26 cellular contexts compared by ENCODE assay signal in the genomic region with DNA sequence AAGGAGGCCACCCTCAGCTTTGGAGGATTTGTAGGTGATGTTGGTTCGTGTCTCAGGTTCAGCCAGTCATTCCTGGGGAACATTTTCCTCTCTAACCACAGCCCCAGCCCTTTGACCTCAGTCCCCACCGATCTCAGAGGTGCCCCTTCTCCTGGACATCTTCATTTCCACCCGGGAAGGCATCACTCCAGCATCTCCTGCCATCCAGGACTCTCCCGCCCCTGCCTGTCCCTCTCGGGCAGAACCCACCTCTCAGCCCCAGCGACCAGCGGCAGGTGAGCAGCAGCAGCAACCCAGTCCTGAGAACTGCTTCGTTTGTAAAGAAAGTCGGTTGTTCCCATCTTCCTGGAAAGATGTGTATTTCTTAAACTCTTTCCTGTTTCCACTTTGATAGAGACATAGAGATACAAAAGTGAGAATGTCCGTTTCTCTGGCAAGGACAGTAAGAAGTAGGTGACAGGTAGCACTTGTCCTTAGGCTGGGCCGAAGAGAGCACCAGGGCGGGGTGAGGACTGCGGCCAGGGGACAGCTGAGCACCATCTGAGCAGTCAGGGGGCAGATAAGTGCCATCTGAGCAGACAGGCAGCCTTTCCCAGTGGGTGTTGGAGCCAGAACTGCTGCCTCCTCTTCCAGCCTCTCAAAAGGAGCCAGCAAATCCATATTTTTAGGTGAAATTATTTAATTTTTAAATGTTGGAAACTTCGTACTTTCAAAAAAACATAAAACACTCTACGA.
DNase-seq lines count a peak whose midpoint lies in the region; ATAC-seq, FAIRE-seq and TF ChIP-seq lines count a peak whose summit lies in the region.
"Had no signal": no experiment of that assay in that cellular context is flagged by ENCODE, and none has a peak within 500 bp of the region (broad histone marks: within the 10 kb centered on the region; RNA-seq: fewer than 3 reads in every experiment).

No MANE protein-coding gene starts in this region.

- H2BK120ac ChIP-seq in H1 (replicated peaks; ENCODE audit: low read depth, low read length): no peak overlapping the region

- H4K91ac ChIP-seq in H1 (replicated peaks; ENCODE audit: insufficient read length, low read length): no peak overlapping the region

- no peak overlapping the region for H3K23ac ChIP-seq in H1 (ENCODE audit: insufficient read length)

- H2BK5ac ChIP-seq in H1 (ENCODE audit: low read depth, low read length): no peak overlapping the region

- H4K8ac ChIP-seq in H1 (ENCODE audit: extremely low read depth, insufficient read depth, low read length): no peak overlapping the region

- no peak overlapping the region for H3K56ac ChIP-seq in H1 (replicated peaks; ENCODE audit: insufficient read length, low read depth, low read length)

- POLR2A ChIA-PET in H1 (lab: Charles Lee; ENCODE audit: partially characterized antibody): interaction anchor here (1.0 kb wide), 1 partner anchor 41 kb away, joined by 3 read pairs; no protein-coding TSS in a partner anchor
- POLR2A ChIA-PET in GM10248 (lab: Yijun Ruan, JAX): no interaction called here

- no peak overlapping the region for H3K14ac ChIP-seq in H1 (ENCODE audit: insufficient read length)

- peak; percentile 77 for FAIRE-seq in HTR-8/SVneo (lab: Jason Lieb, UNC)
- FAIRE-seq in H1 (lab: Jason Lieb, UNC): no peak
- FAIRE-seq: A204.1, GM12891, GM19239 had no signal

- CTCF ChIA-PET in H1 (lab: Charles Lee; ENCODE audit: partially characterized antibody): no interaction called here
- CTCF ChIA-PET in GM10248 (lab: Yijun Ruan, JAX): no interaction called here

- no peak for TF ChIP-seq POLR2A in H1 (IDR thresholded peaks at IDR 0.05; ENCODE audit: control extremely low read depth in 1 of 2, low read depth in 2 of 2, low read length in 2 of 2)

- no peak for ATAC-seq in RWPE2 (ENCODE audit: low read depth)
- ATAC-seq in heart right ventricle: no peak

- H3K27ac ChIP-seq in RWPE2 (ENCODE audit: poor library complexity, severe bottlenecking) (no peak overlapping the region), H1 (ENCODE audit: low read depth, low read length) (no peak overlapping the region), heart right ventricle (no peak overlapping the region)
- H3K27ac ChIP-seq: BLaER1 had no signal

- no peaks in the 10 kb centered on the region for H3K79me2 ChIP-seq in H1 (ENCODE audit: control insufficient read depth in 1 of 2, insufficient read depth in 2 of 2, low read length in 2 of 2)

- H3K9me3 ChIP-seq in RWPE2 (ENCODE audit: severe bottlenecking) (no peaks in the 10 kb centered on the region), H1 (ENCODE audit: insufficient read depth in 2 of 2, low read depth in 1 of 2, low read length in 1 of 2) (peaks cover 0 to 5% of the 10 kb centered on the region in 2 experiments; a peak in 1 of 4 replicates), heart right ventricle (peaks cover 0 to 4% (median 0%) of the 10 kb centered on the region in 11 donors)
- H3K9me3 ChIP-seq: BE2C had no signal

- H3K36me3 ChIP-seq in RWPE2 (ENCODE audit: low read depth): no peaks in the 10 kb centered on the region
- H3K36me3 ChIP-seq in H1 (ENCODE audit: control insufficient read depth in 2 of 4, insufficient read depth in 4 of 4, low read length in 3 of 4): no peaks in the 10 kb centered on the region
- H3K36me3 ChIP-seq in heart right ventricle: no peaks in the 10 kb centered on the region
- H3K36me3 ChIP-seq: BE2C, BLaER1 had no signal

- TF ChIP-seq CTCF in RWPE2 (IDR thresholded peaks at IDR 0.05; ENCODE audit: poor library complexity, severe bottlenecking) (no peak), H1 (IDR thresholded peaks at IDR 0.05; ENCODE audit: control extremely low read depth in 1 of 3, insufficient read depth in 1 of 3, low read depth in 1 of 3, low read length in 3 of 3) (no peak), heart right ventricle (IDR thresholded peaks at IDR 0.05) (no peak), GM10248 (IDR thresholded peaks at IDR 0.05; ENCODE audit: control extremely low read depth, extremely low read depth, low read depth, missing control alignments) (no peak)

- H3K4me3 ChIP-seq in RWPE2 (ENCODE audit: severe bottlenecking): no peak overlapping the region
- H3K4me3 ChIP-seq in H1 (ENCODE audit: extremely low read depth in 1 of 4, insufficient read depth in 2 of 4, low read depth in 3 of 4, low read length in 4 of 4): no peak overlapping the region
- H3K4me3 ChIP-seq in heart right ventricle: no peak overlapping the region
- H3K4me3 ChIP-seq: BLaER1 had no signal

- H2BK12ac ChIP-seq in H1 (ENCODE audit: low read depth, low read length): 0 out of 2 replicates have a peak overlapping the region, but pooled peaks have one; percentile 55

- no peak overlapping the region for H3K9ac ChIP-seq in H1 (replicated peaks in 1 of 4; ENCODE audit: extremely low read depth in 1 of 4, low read depth in 3 of 4, low read length in 3 of 4)
- H3K9ac ChIP-seq: BLaER1 had no signal

- no peak overlapping the region for H4K5ac ChIP-seq in H1 (ENCODE audit: insufficient read length, low read depth, low read length)

- no peak for TF ChIP-seq EP300 in H1 (IDR thresholded peaks at IDR 0.05; ENCODE audit: borderline replicate concordance in 1 of 2, low read depth in 2 of 2, low read length in 2 of 2)

- no peak overlapping the region for H3K4me2 ChIP-seq in H1 (ENCODE audit: insufficient read depth in 1 of 2, low read depth in 2 of 2, low read length in 2 of 2)
- H3K4me2 ChIP-seq: BLaER1 had no signal

- H2BK20ac ChIP-seq in H1 (ENCODE audit: low read length): no peak overlapping the region

- no peak overlapping the region for H3K4ac ChIP-seq in H1 (replicated peaks; ENCODE audit: insufficient read length, low read depth, low read length)

- H4K20me1 ChIP-seq in H1 (replicated peaks in 1 of 2; ENCODE audit: control insufficient read depth in 1 of 2, insufficient read depth in 2 of 2, low read length in 2 of 2): peaks cover 0 to 4% of the 10 kb centered on the region in 2 experiments
- H4K20me1 ChIP-seq: BLaER1 had no signal

- no peak for TF ChIP-seq RAD21 in H1 (IDR thresholded peaks at IDR 0.05 in 1 of 2, conservative IDR thresholded peaks at IDR 0.05 in 1 of 2; ENCODE audit: low read depth in 2 of 2, low read length in 2 of 2)

- 91% methylated on average over 15 of the region's 15 CpGs; no CpG with 5 or more reads in 1 of the 2 experiments for WGBS in H1 (ENCODE audit: extremely low coverage in 1 of 2, insufficient coverage in 1 of 2, insufficient read length in 1 of 2, insufficient replicate concordance in 2 of 2, low coverage in 1 of 2, low lambda C conversion rate in 2 of 2, missing lambda C conversion rate in 1 of 2), 2 experiments
- WGBS in heart right ventricle, 2 donors: 73 to 75% methylated on average over 15 of the region's 15 CpGs

- H2AK5ac ChIP-seq in H1 (ENCODE audit: low read depth, low read length): no peak overlapping the region; the same call in 1 of the 2 replicates

- DNase-seq in HTR-8/SVneo (ENCODE audit: insufficient read length, low spot score): no peak
- peak; percentile 73 for DNase-seq in RWPE2 (ENCODE audit: low spot score)
- DNase-seq in H1 (ENCODE audit: low read depth in 1 of 2, low spot score in 2 of 2): no peak
- peak; percentile 75 for DNase-seq in posterior vena cava (ENCODE audit: low spot score)
- no peak for DNase-seq in heart right ventricle
- no peak for DNase-seq in NCI-H1092 treated with DMSO at 0.1 percent for 48 hours (lab: John Stamatoyannopoulos, UW)
- no peak for DNase-seq in GM10248 (ENCODE audit: extremely low spot score)
- DNase-seq: 8988T; ACHN; BE2C; C1 segment of cervical spinal cord; CD4-positive, alpha-beta memory T cell; CD4-positive, CD25-positive, alpha-beta regulatory T cell; CD8-positive, alpha-beta memory T cell; COR-L47; DMS 273 treated with DMSO at 0.1 percent for 48 hours; DMS153; DMS53; DMS79; DND-41; EL; GDM1 had no signal

- H3K27me3 ChIP-seq in RWPE2 (ENCODE audit: insufficient read depth, poor library complexity, severe bottlenecking) (no peaks in the 10 kb centered on the region), H1 (replicated peaks in 1 of 4; ENCODE audit: control insufficient read depth in 3 of 4, extremely low read depth in 1 of 4, insufficient read depth in 3 of 4, low read length in 3 of 4) (no peaks in the 10 kb centered on the region; a peak in 2 of 7 replicates), heart right ventricle (peaks cover 0 to 16% (median 0%) of the 10 kb centered on the region in 7 donors)
- H3K27me3 ChIP-seq: BE2C, BLaER1 had no signal

- H3K79me1 ChIP-seq in H1 (ENCODE audit: low read depth, low read length): no peaks in the 10 kb centered on the region; the same call in 1 of the 2 replicates

- H3K18ac ChIP-seq in H1 (ENCODE audit: extremely low read depth, low read length): no peak overlapping the region

- H2AFZ ChIP-seq in H1 (ENCODE audit: low read length): no peak overlapping the region

- H3K23me2 ChIP-seq in H1 (ENCODE audit: low read depth, low read length): no peaks in the 10 kb centered on the region

- intact Hi-C loops in posterior vena cava (cut with DNase I) (no loop called here), heart right ventricle (cut with DNase I) (no loop called here)

- H3K4me1 ChIP-seq in RWPE2 (ENCODE audit: insufficient read depth, poor library complexity, severe bottlenecking): peaks cover 11% of the 10 kb centered on the region
- H3K4me1 ChIP-seq in H1 (replicated peaks in 1 of 4; ENCODE audit: control insufficient read depth in 3 of 4, insufficient read depth in 4 of 4, low read length in 3 of 4): peaks cover 0 to 6% (median 4%) of the 10 kb centered on the region in 4 experiments; a peak in 3 of 7 replicates
- no peaks in the 10 kb centered on the region for H3K4me1 ChIP-seq in heart right ventricle
- H3K4me1 ChIP-seq: BE2C had no signal

- H2BK15ac ChIP-seq in H1 (ENCODE audit: low read length): no peak overlapping the region

TF ChIP-seq in H1, 55 proteins besides CTCF, POLR2A, EP300 and RAD21 (continues in another document):
- TF ChIP-seq, protein P1, sequence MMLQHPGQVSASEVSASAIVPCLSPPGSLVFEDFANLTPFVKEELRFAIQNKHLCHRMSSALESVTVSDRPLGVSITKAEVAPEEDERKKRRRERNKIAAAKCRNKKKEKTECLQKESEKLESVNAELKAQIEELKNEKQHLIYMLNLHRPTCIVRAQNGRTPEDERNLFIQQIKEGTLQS (IDR thresholded peaks at IDR 0.05; ENCODE audit: insufficient read depth, low read depth, low read length): no peak
- TF ChIP-seq HDAC2 (IDR thresholded peaks at IDR 0.05; ENCODE audit: borderline replicate concordance in 1 of 2, low read depth in 2 of 2, low read length in 2 of 2): no peak
- TF ChIP-seq TCF12 (IDR thresholded peaks at IDR 0.05; ENCODE audit: low read depth, low read length): no peak
- no peak for TF ChIP-seq NANOG (IDR thresholded peaks at IDR 0.05; ENCODE audit: insufficient read depth, low read depth, low read length, poor library complexity, severe bottlenecking)
- TF ChIP-seq USF2 (IDR thresholded peaks at IDR 0.05; ENCODE audit: low read length): no peak

Comparison
In these comparisons a context has a peak if more than half of its experiments do, and no peak if none do; other contexts are left out.
1. DNase-seq: peak in RWPE2 (single experiment) and posterior vena cava (single experiment); none in HTR-8/SVneo (single experiment), H1 (0 of 2), heart right ventricle (0 of 2), NCI-H1092 treated with DMSO at 0.1 percent for 48 hours (single experiment) and GM10248 (single experiment).